20 cellular contexts compared by ENCODE assay signal in genomic region chr11:27214713-27215112, GRCh38.
"Had no signal": no experiment of that assay in that cellular context is flagged by ENCODE, and none has a peak within 500 bp of the region (broad histone marks: within the 10 kb centered on the region; RNA-seq: fewer than 3 reads in every experiment).

No MANE protein-coding gene starts in this region.

- H3K36me3 ChIP-seq: pancreas, right lobe of liver, stomach, thoracic aorta, transverse colon had no signal

- DNase-seq: dorsolateral prefrontal cortex; effector CD8-positive, alpha-beta T cell; foreskin melanocyte; head of caudate nucleus; hippocampal formation; left colon; mammary epithelial cell; mucosa of descending colon; naive thymus-derived CD8-positive, alpha-beta T cell; nucleus accumbens; pancreas; right lobe of liver; stimulated activated CD4-positive, alpha-beta T cell treated with anti-CD3 and anti-CD28 coated beads, Interleukin-2, amount 100 ng/mL, for 24 hours; stimulated activated CD4-positive, alpha-beta T cell treated with anti-CD3 and anti-CD28 coated beads, Interleukin-4, amount 100 ng/mL, for 4 hours; stimulated activated naive CD4-positive, alpha-beta T cell; stomach; substantia nigra; transverse colon had no signal

- ATAC-seq: left colon; mucosa of descending colon; naive thymus-derived CD8-positive, alpha-beta T cell; pancreas; right lobe of liver had no signal

- H3K9me3 ChIP-seq: mucosa of descending colon, pancreas, right lobe of liver, stomach, thoracic aorta, transverse colon had no signal

- H3K4me1 ChIP-seq: right lobe of liver had no signal

- H3K4me3 ChIP-seq: coronary artery, dorsolateral prefrontal cortex, mucosa of descending colon, pancreas, right lobe of liver, stomach, thoracic aorta, transverse colon had no signal

- H3K27me3 ChIP-seq: pancreas, right lobe of liver, stomach, transverse colon had no signal

- H3K27ac ChIP-seq: coronary artery, right lobe of liver, thoracic aorta had no signal
